ENCODE assay signal across 21 cellular contexts in the genomic region with DNA sequence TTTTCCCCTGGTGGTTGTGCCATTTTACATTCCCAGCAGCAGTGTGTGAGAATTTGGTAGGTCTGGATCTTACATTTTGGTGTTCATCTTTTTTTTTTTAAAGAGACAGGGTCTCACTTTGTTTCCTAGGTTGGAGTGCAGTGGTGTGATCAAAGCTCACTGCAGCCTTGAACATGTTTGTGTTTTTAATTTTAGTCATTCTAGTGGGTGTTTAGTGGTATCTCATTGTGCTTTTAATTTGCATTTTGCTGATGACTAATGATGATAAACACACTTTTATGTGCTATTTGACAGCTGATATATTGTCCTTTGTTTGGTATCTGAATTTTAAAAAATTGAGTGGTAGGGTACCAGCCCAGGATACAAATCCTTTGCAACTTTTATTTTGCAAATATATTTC. TPM values are rescaled to one million over a fixed set of nuclear protein-coding genes. Genes with fewer than 3 reads are reported as not detected.
A peak's percentile ranks its signal among the peaks of the same experiment; 100 is the strongest.
DNase-seq lines count a peak whose midpoint lies in the region; ATAC-seq and TF ChIP-seq lines count a peak whose summit lies in the region.
"Had no signal": no experiment of that assay in that cellular context is flagged by ENCODE, and none has a peak within 500 bp of the region (broad histone marks: within the 10 kb centered on the region; RNA-seq: fewer than 3 reads in every experiment).

No MANE protein-coding gene starts in this region.

- no peaks in the 10 kb centered on the region for H3K9me2 ChIP-seq in MM.1S (replicated peaks; ENCODE audit: insufficient read depth, low read length)

- peaks cover 20% of the 10 kb centered on the region for H3K4me1 Mint-ChIP-seq in activated T-cell treated with anti-CD3 and anti-CD28 coated beads, Interleukin-2, amount 50 U/mL, for 72 hours (ENCODE audit: low read depth)
- peaks cover 15 to 29% (median 24%) of the 10 kb centered on the region in 3 donors for H3K4me1 Mint-ChIP-seq in T-cell
- H3K4me1 Mint-ChIP-seq in central memory CD8-positive, alpha-beta T cell: peaks cover 27% of the 10 kb centered on the region

- no peak overlapping the region for H3K4me2 ChIP-seq in MM.1S (ENCODE audit: low read depth, low read length)

- H2AFZ ChIP-seq in MM.1S (ENCODE audit: low read length): no peak overlapping the region

- peaks cover 18% of the 10 kb centered on the region for H3K36me3 ChIP-seq in MM.1S (replicated peaks; ENCODE audit: insufficient read depth, low read length)

- peak; percentile 37 to 75 for ATAC-seq in activated T-cell treated with anti-CD3 and anti-CD28 coated beads, Interleukin-2, amount 50 U/mL, for 72 hours (replicated peaks in 1 of 2)
- no peak for ATAC-seq in T-cell (replicated peaks in 1 of 4)
- ATAC-seq in central memory CD8-positive, alpha-beta T cell (replicated peaks; ENCODE audit: extremely low read depth, poor library complexity, severe bottlenecking): no peak
- no peak for ATAC-seq in HG02840 (IDR thresholded peaks at IDR 0.05; ENCODE audit: low FRiP score, unreplicated experiment)
- no peak for ATAC-seq in GM18867 (IDR thresholded peaks at IDR 0.05; ENCODE audit: unreplicated experiment)
- ATAC-seq: heart left ventricle had no signal

- H3K36me3 Mint-ChIP-seq in activated T-cell treated with anti-CD3 and anti-CD28 coated beads, Interleukin-2, amount 50 U/mL, for 72 hours (ENCODE audit: insufficient read depth in 2 of 2): peaks cover 6 to 42% of the 10 kb centered on the region in 2 donors
- peaks cover 74% of the 10 kb centered on the region for H3K36me3 Mint-ChIP-seq in T-cell
- peaks cover 76% of the 10 kb centered on the region for H3K36me3 Mint-ChIP-seq in central memory CD8-positive, alpha-beta T cell (ENCODE audit: insufficient read depth)

- H3K79me2 ChIP-seq in MM.1S (ENCODE audit: low read length): peaks cover 90% of the 10 kb centered on the region

- no peak overlapping the region for H3K9ac ChIP-seq in MM.1S (ENCODE audit: low read length)

- peak overlapping the region; percentile 68 for H3K27ac Mint-ChIP-seq in activated T-cell treated with anti-CD3 and anti-CD28 coated beads, Interleukin-2, amount 50 U/mL, for 72 hours
- H3K27ac Mint-ChIP-seq in T-cell: peak overlapping the region; percentile 29 to 31
- peak overlapping the region; percentile 41 for H3K27ac Mint-ChIP-seq in central memory CD8-positive, alpha-beta T cell (ENCODE audit: low read depth)

- H3K4me3 ChIP-seq in MM.1S (ENCODE audit: low read length): no peak overlapping the region
- H3K4me3 ChIP-seq: heart left ventricle, left ventricle myocardium inferior, thoracic aorta had no signal

- peaks cover 9% of the 10 kb centered on the region for H4K20me1 ChIP-seq in MM.1S (ENCODE audit: insufficient read depth, low read length)

- TF ChIP-seq CTCF in MM.1S (IDR thresholded peaks at IDR 0.05; ENCODE audit: low read length): no peak

- POLR2A ChIA-PET in T-cell (lab: Charles Lee): no interaction called here

- H3K4me3 Mint-ChIP-seq in activated T-cell treated with anti-CD3 and anti-CD28 coated beads, Interleukin-2, amount 50 U/mL, for 72 hours: peak overlapping the region in 1 of 2 donors; percentile 52
- no peak overlapping the region for H3K4me3 Mint-ChIP-seq in T-cell
- no peak overlapping the region for H3K4me3 Mint-ChIP-seq in central memory CD8-positive, alpha-beta T cell
- H3K4me3 Mint-ChIP-seq: CD4-positive, alpha-beta memory T cell had no signal

- no peaks in the 10 kb centered on the region for H3K9me3 Mint-ChIP-seq in activated T-cell treated with anti-CD3 and anti-CD28 coated beads, Interleukin-2, amount 50 U/mL, for 72 hours
- H3K9me3 Mint-ChIP-seq in T-cell: no peaks in the 10 kb centered on the region
- no peaks in the 10 kb centered on the region for H3K9me3 Mint-ChIP-seq in central memory CD8-positive, alpha-beta T cell
- H3K9me3 Mint-ChIP-seq: CD4-positive, alpha-beta memory T cell had no signal

- no peaks in the 10 kb centered on the region for H3K27me3 ChIP-seq in MM.1S (replicated peaks; ENCODE audit: insufficient read depth, low read length)
- H3K27me3 ChIP-seq: heart left ventricle had no signal

- no peaks in the 10 kb centered on the region for H3F3A ChIP-seq in MM.1S (ENCODE audit: insufficient read depth, low read length)

- CTCF ChIA-PET in T-cell (lab: Charles Lee): no interaction called here

- H3K4me1 ChIP-seq in MM.1S (ENCODE audit: low read length): no peaks in the 10 kb centered on the region

- no peaks in the 10 kb centered on the region for H3K9me3 ChIP-seq in MM.1S (replicated peaks; ENCODE audit: insufficient read depth, low read length)
- H3K9me3 ChIP-seq: heart left ventricle, left ventricle myocardium inferior, thoracic aorta had no signal

- DNase-seq in activated T-cell treated with anti-CD3 and anti-CD28 coated beads, Interleukin-2, amount 50 U/mL, for 72 hours: no peak
- DNase-seq in activated T-cell treated with anti-CD3 and anti-CD28 coated beads for 4 hours: no peak
- DNase-seq in T-cell: no peak
- DNase-seq in central memory CD8-positive, alpha-beta T cell (ENCODE audit: low spot score in 2 of 2): no peak
- peak; percentile 43 for DNase-seq in renal cortical epithelial cell (ENCODE audit: low read depth)
- no peak for DNase-seq in MM.1S
- DNase-seq: activated CD8-positive, alpha-beta memory T cell treated with anti-CD3 and anti-CD28 coated beads, Interleukin-2, amount 50 U/mL, for 48 hours; amniotic stem cell; CD4-positive, alpha-beta memory T cell; cerebellar nuclear complex; effector CD8-positive, alpha-beta T cell; heart left ventricle; left ventricle myocardium inferior; NCI-H2171; NCI-H526 treated with DMSO at 0.1 percent for 48 hours; nucleus accumbens; SHP77 treated with DMSO at 0.1 percent for 48 hours; stimulated activated CD4-positive, alpha-beta T cell treated with anti-CD3 and anti-CD28 coated beads, Interleukin-12 subunit alpha, Interleukin-12 subunit beta, amount 100 ng/mL, for 4 hours had no signal

- H3K27ac ChIP-seq in MM.1S (ENCODE audit: low read length): no peak overlapping the region
- H3K27ac ChIP-seq: heart left ventricle, left ventricle myocardium inferior, thoracic aorta had no signal

- H3K27me3 Mint-ChIP-seq in activated T-cell treated with anti-CD3 and anti-CD28 coated beads, Interleukin-2, amount 50 U/mL, for 72 hours (ENCODE audit: low read depth): no peaks in the 10 kb centered on the region
- H3K27me3 Mint-ChIP-seq in T-cell: no peaks in the 10 kb centered on the region
- no peaks in the 10 kb centered on the region for H3K27me3 Mint-ChIP-seq in central memory CD8-positive, alpha-beta T cell
- H3K27me3 Mint-ChIP-seq: CD4-positive, alpha-beta memory T cell had no signal

RNA-seq across cellular contexts. Expression of a gene that starts 53.4 kb away (rescaled TPM):
- total RNA-seq in activated T-cell treated with anti-CD3 and anti-CD28 coated beads, Interleukin-2, amount 50 U/mL, for 72 hours: 10 to 100 TPM; 47.3 to 52.1 TPM
- total RNA-seq in T-cell (10 to 100 TPM; 45.3 to 74.4 (median 56.9) TPM), renal cortical epithelial cell (33.7 and 44.7 TPM in 2 replicates)

RNA-seq across cellular contexts. Expression of a gene that starts 55.4 kb away (rescaled TPM):
- total RNA-seq in activated T-cell treated with anti-CD3 and anti-CD28 coated beads, Interleukin-2, amount 50 U/mL, for 72 hours: 100 to 1,000 TPM; 179 to 214 TPM
- total RNA-seq in T-cell: 100 to 1,000 TPM; 259 to 375 (median 370) TPM
- total RNA-seq in renal cortical epithelial cell: 30.2 and 172 TPM in 2 replicates

Comparison
In these comparisons a context has a peak if more than half of its experiments do, and no peak if none do; other contexts are left out.
1. ATAC-seq: peak in activated T-cell treated with anti-CD3 and anti-CD28 coated beads, Interleukin-2, amount 50 U/mL, for 72 hours (2 of 2); none in T-cell (0 of 4), central memory CD8-positive, alpha-beta T cell (single experiment), HG02840 (single experiment) and GM18867 (single experiment).
2. Peak in every context shown above with its lines, with median percentiles within 50 percentile points of each other: H3K27ac Mint-ChIP-seq.